Comparison of ENCODE assay signal across 32 cellular contexts in the genomic region with DNA sequence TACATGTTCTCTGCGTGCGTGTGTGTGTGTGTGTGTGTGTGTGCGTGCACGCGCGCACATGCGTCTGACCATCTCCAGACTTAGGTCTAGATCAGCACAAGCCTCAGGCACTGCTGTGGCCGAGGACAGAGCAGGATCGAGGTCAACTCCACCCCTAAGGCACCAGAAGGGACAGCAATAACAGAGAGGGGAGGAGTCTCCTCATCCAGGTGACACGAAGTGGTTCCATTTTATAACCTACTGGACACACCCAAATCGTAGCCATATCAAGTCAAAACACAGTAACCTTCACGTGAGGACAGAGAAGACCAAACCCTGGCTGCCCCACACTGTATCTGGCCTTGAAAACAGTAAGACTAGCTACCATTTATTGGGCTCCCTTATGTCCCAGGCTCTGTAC.
"Had no signal": no experiment of that assay in that cellular context is flagged by ENCODE, and none has a peak within 500 bp of the region (broad histone marks: within the 10 kb centered on the region; RNA-seq: fewer than 3 reads in every experiment).

No MANE protein-coding gene starts in this region.

- DNase-seq: activated CD4-positive, alpha-beta memory T cell treated with anti-CD3 and anti-CD28 coated beads, Interleukin-2, amount 10 ng/mL, durations not matched to agents 7 days and 5 days; activated CD4-positive, alpha-beta T cell treated with anti-CD3 and anti-CD28 coated beads for 1 hour; activated CD4-positive, alpha-beta T cell treated with anti-CD3 and anti-CD28 coated beads for 4 hours; activated CD4-positive, alpha-beta T cell treated with anti-CD3 and anti-CD28 coated beads, Interleukin-2, amount 10 ng/mL, durations not matched to agents 7 days and 5 days; activated CD4-positive, alpha-beta T cell treated with anti-CD3 and anti-CD28 coated beads, Interleukin-2, amount 50 U/mL, for 4 hours; activated CD8-positive, alpha-beta memory T cell treated with anti-CD3 and anti-CD28 coated beads, Interleukin-2, amount 50 U/mL, for 48 hours; activated gamma-delta T cell; activated naive CD4-positive, alpha-beta T cell; activated naive CD4-positive, alpha-beta T cell treated with anti-CD3 and anti-CD28 coated beads, Interleukin-2, amount 10 ng/mL, durations not matched to agents 7 days and 5 days; activated naive CD8-positive, alpha-beta T cell treated with anti-CD3 and anti-CD28 coated beads, Interleukin-2, amount 10 ng/mL, durations not matched to agents 7 days and 5 days; activated T-cell treated with anti-CD3 and anti-CD28 coated beads for 4 hours; activated T-cell treated with anti-CD3 and anti-CD28 coated beads, Interleukin-2, amount 50 U/mL, for 24 hours; activated T-cell treated with anti-CD3 and anti-CD28 coated beads, Interleukin-2, amount 50 U/mL, for 72 hours; central memory CD4-positive, alpha-beta T cell; cerebellar nuclear complex; dorsolateral prefrontal cortex; effector memory CD4-positive, alpha-beta T cell; erythroblast; esophagus squamous epithelium; foreskin melanocyte; heart right ventricle; T-helper 1 cell; T-helper 17 cell; T1000 had no signal

- H3K36me3 ChIP-seq: ascending aorta, breast epithelium, cardiac muscle cell, esophagus squamous epithelium, gastroesophageal sphincter, heart right ventricle had no signal

- H3K9me3 ChIP-seq: ascending aorta, breast epithelium, esophagus squamous epithelium, gastroesophageal sphincter, heart right ventricle had no signal

- H3K27me3 ChIP-seq: ascending aorta, breast epithelium, cardiac muscle cell, esophagus squamous epithelium, gastroesophageal sphincter had no signal

- H3K27ac ChIP-seq: ascending aorta, breast epithelium, cardiac muscle cell, coronary artery, dorsolateral prefrontal cortex, esophagus squamous epithelium, gastroesophageal sphincter, heart right ventricle, VCaP had no signal

- H3K4me1 ChIP-seq: ascending aorta, breast epithelium, esophagus squamous epithelium, gastroesophageal sphincter, heart right ventricle had no signal

- H3K4me3 ChIP-seq: ascending aorta, breast epithelium, cardiac muscle cell, coronary artery, dorsolateral prefrontal cortex, esophagus squamous epithelium, gastroesophageal sphincter, heart right ventricle had no signal

- ATAC-seq: activated naive CD4-positive, alpha-beta T cell treated with anti-CD3 and anti-CD28 coated beads, Interleukin-2, amount 50 U/mL, for 72 hours; activated T-cell treated with anti-CD3 and anti-CD28 coated beads, Interleukin-2, amount 50 U/mL, for 72 hours; gastroesophageal sphincter; heart right ventricle; T-helper 17 cell; WTC11 had no signal
